ENCODE assay signal across 23 cellular contexts in the genomic region with DNA sequence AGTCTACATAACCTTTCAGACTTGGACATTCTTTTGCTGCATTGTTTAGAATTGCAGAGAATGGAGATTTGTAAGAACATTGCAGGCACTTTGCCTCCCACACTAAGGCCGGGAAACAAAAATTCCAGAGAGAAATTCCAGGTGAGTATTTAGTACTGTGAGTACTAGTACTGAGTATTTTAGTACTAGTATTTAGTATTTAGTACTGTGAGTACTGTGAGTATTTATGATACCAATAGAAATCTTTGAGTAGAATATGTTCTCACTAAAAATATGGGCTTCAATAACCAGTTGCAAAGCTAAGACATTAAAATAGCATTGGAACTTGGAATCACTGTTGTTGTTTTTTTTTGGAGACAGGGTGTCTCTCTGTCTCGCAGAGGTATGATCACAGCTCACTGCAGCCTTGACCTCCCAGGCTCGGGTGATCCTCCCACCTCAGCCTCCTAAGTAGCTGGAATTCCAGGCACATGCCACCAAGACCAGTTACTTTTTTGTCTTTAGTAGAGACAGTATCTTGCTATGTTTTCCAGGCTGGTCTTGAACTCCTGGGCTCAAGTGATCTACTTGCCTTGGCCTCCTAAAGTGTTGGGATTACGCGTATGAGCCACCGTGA.
"Had no signal": no experiment of that assay in that cellular context is flagged by ENCODE, and none has a peak within 500 bp of the region (broad histone marks: within the 10 kb centered on the region; RNA-seq: fewer than 3 reads in every experiment).

No MANE protein-coding gene starts in this region.

- H3K27ac Mint-ChIP-seq: activated CD4-positive, alpha-beta memory T cell treated with anti-CD3 and anti-CD28 coated beads for 36 hours; activated CD4-positive, alpha-beta T cell treated with anti-CD3 and anti-CD28 coated beads, Interleukin-2, amount 10 ng/mL, durations not matched to agents 7 days and 5 days; activated naive CD4-positive, alpha-beta T cell treated with anti-CD3 and anti-CD28 coated beads for 36 hours; activated naive CD8-positive, alpha-beta T cell; T-cell had no signal

- H3K36me3 ChIP-seq: MG63 had no signal

- H3K4me3 Mint-ChIP-seq: activated CD4-positive, alpha-beta memory T cell treated with anti-CD3 and anti-CD28 coated beads for 36 hours; activated CD4-positive, alpha-beta T cell treated with anti-CD3 and anti-CD28 coated beads, Interleukin-2, amount 10 ng/mL, durations not matched to agents 7 days and 5 days; activated naive CD4-positive, alpha-beta T cell treated with anti-CD3 and anti-CD28 coated beads for 36 hours; activated naive CD8-positive, alpha-beta T cell; activated T-cell treated with anti-CD3 and anti-CD28 coated beads, Interleukin-2, amount 50 U/mL, for 4 hours; T-cell had no signal

- H3K27me3 Mint-ChIP-seq: activated CD4-positive, alpha-beta memory T cell treated with anti-CD3 and anti-CD28 coated beads for 36 hours; activated naive CD8-positive, alpha-beta T cell; T-cell had no signal

- H3K27me3 ChIP-seq: MG63 had no signal

- H3K9me3 Mint-ChIP-seq: activated CD4-positive, alpha-beta memory T cell treated with anti-CD3 and anti-CD28 coated beads for 36 hours; activated CD4-positive, alpha-beta T cell treated with anti-CD3 and anti-CD28 coated beads, Interleukin-2, amount 10 ng/mL, durations not matched to agents 7 days and 5 days; activated naive CD4-positive, alpha-beta T cell treated with anti-CD3 and anti-CD28 coated beads for 36 hours; activated T-cell treated with anti-CD3 and anti-CD28 coated beads, Interleukin-2, amount 50 U/mL, for 4 hours; T-cell had no signal

- DNase-seq: activated CD4-positive, alpha-beta memory T cell treated with anti-CD3 and anti-CD28 coated beads for 36 hours; activated CD4-positive, alpha-beta T cell treated with anti-CD3 and anti-CD28 coated beads, Interleukin-2, amount 10 ng/mL, durations not matched to agents 7 days and 5 days; activated CD4-positive, CD25-positive, alpha-beta regulatory T cell; activated CD8-positive, alpha-beta memory T cell treated with anti-CD3 and anti-CD28 coated beads for 24 hours; activated gamma-delta T cell; activated naive CD4-positive, alpha-beta T cell treated with anti-CD3 and anti-CD28 coated beads for 36 hours; activated T-cell treated with anti-CD3 and anti-CD28 coated beads, Interleukin-2, amount 50 U/mL, for 4 hours; caudate nucleus; MG63; MV-4-11; NCI-H1092 treated with DMSO at 0.1 percent for 48 hours; NCI-H1436; NCI-H1694 treated with DMSO at 0.1 percent for 48 hours; NCI-H2029 treated with DMSO at 0.1 percent for 48 hours; NCI-H345; NCI-H510A; NCI-H526 treated with DMSO at 0.1 percent for 48 hours; NCI-H82; T-cell; T-helper 2 cell; T1000 had no signal

- H3K4me3 ChIP-seq: MG63, SK-N-MC had no signal

- H3K9me3 ChIP-seq: MG63 had no signal

- H3K36me3 Mint-ChIP-seq: activated CD4-positive, alpha-beta memory T cell treated with anti-CD3 and anti-CD28 coated beads for 36 hours; activated naive CD8-positive, alpha-beta T cell; T-cell had no signal

- ATAC-seq: activated T-cell treated with anti-CD3 and anti-CD28 coated beads, Interleukin-2, amount 50 U/mL, for 4 hours; T-cell had no signal
